ENCODE assay signal across 8 cellular contexts in the genomic region with DNA sequence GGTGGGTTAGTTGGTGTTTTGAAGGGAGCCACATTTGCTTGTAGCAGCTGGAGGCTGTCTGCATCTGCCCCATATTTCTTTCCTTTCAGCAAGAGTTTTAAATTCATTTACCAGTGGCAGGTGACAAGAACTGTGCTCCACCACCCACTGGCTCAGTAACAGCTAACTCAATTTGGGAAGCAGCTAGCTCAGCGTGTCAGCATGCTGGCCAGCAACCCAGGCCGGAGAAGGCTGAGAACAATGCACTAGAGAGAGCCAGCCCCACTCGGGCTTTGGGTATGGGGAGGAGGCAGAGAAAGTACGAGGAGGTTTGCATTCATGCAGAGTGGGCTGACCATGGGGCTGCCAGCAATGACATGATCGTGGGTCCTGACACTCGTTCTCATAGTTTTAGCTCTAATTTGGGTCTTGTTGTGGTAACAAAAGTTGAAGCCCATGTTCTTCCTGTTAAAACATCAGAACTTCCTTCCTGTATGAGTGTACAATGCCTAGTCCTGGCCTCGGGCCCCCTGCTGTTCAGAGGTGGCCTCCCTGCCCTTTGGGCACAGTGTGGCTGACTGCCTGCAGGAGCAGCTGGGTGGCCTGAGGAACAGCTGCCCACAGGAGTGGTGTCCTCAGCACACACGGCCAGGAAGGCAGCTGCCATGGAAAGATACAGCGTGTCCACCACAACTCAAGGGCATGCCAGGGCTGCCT. TPM values are rescaled to one million over a fixed set of nuclear protein-coding genes. Genes with fewer than 3 reads are reported as not detected.
A peak's percentile ranks its signal among the peaks of the same experiment; 100 is the strongest.
DNase-seq lines count a peak whose midpoint lies in the region; ATAC-seq, FAIRE-seq and TF ChIP-seq lines count a peak whose summit lies in the region.

No MANE protein-coding gene starts in this region.

- DNase-seq in AG10803 (ENCODE audit: low read depth) (no peak), NCI-H146 (lab: John Stamatoyannopoulos, UW) (peak; percentile 81), GM12878 (ENCODE audit: low read depth, low spot score) (no peak), hepatocyte (ENCODE audit: low spot score) (no peak), H4 (ENCODE audit: low spot score) (no peak)

- BruUV-seq in GM12878 (replicated peaks; lab: Mats Ljungman, UMichigan) = no TSS peak

- H3K4me1 ChIP-seq in GM12878 (ENCODE audit: control insufficient read depth, insufficient read depth, low read length) (peaks cover 52% of the 10 kb centered on the region), mucosa of rectum (ENCODE audit: control insufficient read depth in 2 of 2, insufficient read depth in 2 of 2, low read length in 2 of 2) (peaks cover 8 to 18% of the 10 kb centered on the region in 2 donors), hepatocyte (ENCODE audit: insufficient read depth) (peaks cover 1% of the 10 kb centered on the region)

- H4K20me1 ChIP-seq in GM12878 (ENCODE audit: control insufficient read depth, insufficient read depth) = no peaks in the 10 kb centered on the region
- peaks cover 12% of the 10 kb centered on the region for H4K20me1 ChIP-seq in hepatocyte (ENCODE audit: insufficient read depth, poor library complexity, severe bottlenecking)

- TF ChIP-seq POLR2A in GM12878 (IDR thresholded peaks at IDR 0.05; ENCODE audit: low read depth, low read length) = 0 out of 2 replicates have a peak, but pooled peaks have one; percentile 16

- no peak for TF ChIP-seq EP300 in GM12878 (IDR thresholded peaks at IDR 0.05; ENCODE audit: borderline replicate concordance in 1 of 2, control insufficient read depth in 1 of 2, low read depth in 2 of 2, low read length in 2 of 2)

- H3K9me3 ChIP-seq in GM12878 (replicated peaks; ENCODE audit: control insufficient read depth, insufficient read depth, low read length) = peaks cover 8% of the 10 kb centered on the region
- no peaks in the 10 kb centered on the region for H3K9me3 ChIP-seq in mucosa of rectum (ENCODE audit: control insufficient read depth in 2 of 2, low read length in 2 of 2)
- no peaks in the 10 kb centered on the region for H3K9me3 ChIP-seq in hepatocyte (ENCODE audit: low read depth)

- intact Hi-C loops in GM12878 (cut with micrococcal nuclease; ENCODE audit: unreplicated experiment) = no loop called here

- POLR2A ChIA-PET in GM12878 (lab: Charles Lee) = interaction anchor here (0.6 to 2.7 kb wide), 6 partner anchors 12 to 796 kb away, joined by 3 to 12 read pairs (median 4); no protein-coding TSS in a partner anchor

- TF ChIP-seq CTCF in AG10803 (conservative IDR thresholded peaks at IDR 0.05; ENCODE audit: low read length) (0 out of 2 replicates have a peak, but pooled peaks have one; percentile 4), GM12878 (IDR thresholded peaks at IDR 0.05 in 2 of 3, conservative IDR thresholded peaks at IDR 0.05 in 1 of 3; ENCODE audit: control insufficient read depth in 2 of 3, extremely low read depth in 1 of 3, insufficient read depth in 1 of 3, low read depth in 3 of 3, low read length in 3 of 3) (peak in 1 of 3 experiments; percentile 24; a peak in 2 of 6 replicates), hepatocyte (IDR thresholded peaks at IDR 0.05; ENCODE audit: poor library complexity) (no peak)

- H3K36me3 ChIP-seq in GM12878 (ENCODE audit: control insufficient read depth in 2 of 2, insufficient read depth in 2 of 2, low read length in 1 of 2) (peaks cover 26 to 37% of the 10 kb centered on the region in 2 experiments), mucosa of rectum (ENCODE audit: control insufficient read depth in 2 of 2, insufficient read depth in 2 of 2, low read length in 2 of 2) (peaks cover 9 to 13% of the 10 kb centered on the region in 2 donors), hepatocyte (replicated peaks; ENCODE audit: insufficient read depth, low read depth) (no peaks in the 10 kb centered on the region)

- H2AFZ ChIP-seq in GM12878 (ENCODE audit: control insufficient read depth, low read depth, low read length) = no peak overlapping the region
- no peak overlapping the region for H2AFZ ChIP-seq in hepatocyte

- SMC1A ChIA-PET in GM12878 (lab: Charles Lee; ENCODE audit: uncharacterized antibody, unreplicated experiment) = interaction anchor here (0.6 to 3.1 kb wide), 22 partner anchors 9 to 233 kb away, joined by 3 to 22 read pairs (median 4); no protein-coding TSS in a partner anchor

- H3K79me2 ChIP-seq in GM12878 (ENCODE audit: control insufficient read depth, insufficient read depth, low read length) (peaks cover 97% of the 10 kb centered on the region), hepatocyte (peaks cover 59% of the 10 kb centered on the region)

- in situ Hi-C loops in GM12878 (cut with MboI) = no loop called here

- TF ChIP-seq RAD21 in GM12878 (IDR thresholded peaks at IDR 0.05; ENCODE audit: insufficient read depth, low read depth, low read length) = 0 out of 2 replicates have a peak, but pooled peaks have one; percentile 20

- FAIRE-seq in GM12878 (lab: Jason Lieb, UNC) = no peak

- CTCF ChIA-PET in GM12878 (lab: Yijun Ruan, JAX) = interaction anchor here (0.5 to 1.6 kb wide), 6 partner anchors 22 to 332 kb away, joined by 3 to 5 read pairs (median 4); no protein-coding TSS in a partner anchor

- ATAC-seq in GM12878 (no peak), GM21786 (IDR thresholded peaks at IDR 0.05; ENCODE audit: unreplicated experiment) (no peak), GM19395 (IDR thresholded peaks at IDR 0.05; ENCODE audit: unreplicated experiment) (no peak)

- WGBS in GM12878 (ENCODE audit: insufficient coverage, insufficient replicate concordance, low lambda C conversion rate, missing lambda C conversion rate) = 8% methylated on average over 9 of the region's 9 CpGs
- WGBS in hepatocyte (ENCODE audit: low lambda C conversion rate, missing lambda C conversion rate) = 92% methylated on average over 9 of the region's 9 CpGs

- RAD21 ChIA-PET in GM12878 (lab: Charles Lee; ENCODE audit: unreplicated experiment) = interaction anchor here (0.9 to 4.4 kb wide), 6 partner anchors 12 to 233 kb away, joined by 3 to 18 read pairs (median 4); no protein-coding TSS in a partner anchor

- H3K9ac ChIP-seq in GM12878 (ENCODE audit: control insufficient read depth, insufficient read depth, low read length) = peak overlapping the region; percentile 32
- no peak overlapping the region for H3K9ac ChIP-seq in mucosa of rectum (ENCODE audit: low read depth in 1 of 2, low read length in 2 of 2)

- H3K27me3 ChIP-seq in GM12878 (replicated peaks in 1 of 2; ENCODE audit: control insufficient read depth in 2 of 2, insufficient read depth in 2 of 2, low read length in 1 of 2) = no peaks in the 10 kb centered on the region
- no peaks in the 10 kb centered on the region for H3K27me3 ChIP-seq in mucosa of rectum (ENCODE audit: control insufficient read depth in 2 of 2, insufficient read depth in 2 of 2, low read length in 2 of 2)
- no peaks in the 10 kb centered on the region for H3K27me3 ChIP-seq in hepatocyte

- H3K9me2 ChIP-seq in hepatocyte (replicated peaks; ENCODE audit: insufficient read depth) = no peaks in the 10 kb centered on the region

- H3K4me3 ChIP-seq in AG10803 (ENCODE audit: low read length) (no peak overlapping the region), GM12878 (no peak overlapping the region), mucosa of rectum (ENCODE audit: low read length in 2 of 2) (no peak overlapping the region), hepatocyte (no peak overlapping the region)

- peak overlapping the region; percentile 64 for H3K27ac ChIP-seq in GM12878 (ENCODE audit: control insufficient read depth, insufficient read depth)
- peak overlapping the region; percentile 52 to 69 for H3K27ac ChIP-seq in mucosa of rectum (ENCODE audit: low read depth in 2 of 2, low read length in 2 of 2)
- H3K27ac ChIP-seq in hepatocyte = no peak overlapping the region

- H3K4me2 ChIP-seq in GM12878 (ENCODE audit: control insufficient read depth, insufficient read depth) (peak overlapping the region; percentile 56), hepatocyte (no peak overlapping the region)

TF ChIP-seq in GM12878, 131 proteins besides CTCF, POLR2A, EP300 and RAD21 (continues in another document):
- no peak for TF ChIP-seq TBL1XR1 (IDR thresholded peaks at IDR 0.05; ENCODE audit: low read depth, low read length)
- TF ChIP-seq, protein P1, sequence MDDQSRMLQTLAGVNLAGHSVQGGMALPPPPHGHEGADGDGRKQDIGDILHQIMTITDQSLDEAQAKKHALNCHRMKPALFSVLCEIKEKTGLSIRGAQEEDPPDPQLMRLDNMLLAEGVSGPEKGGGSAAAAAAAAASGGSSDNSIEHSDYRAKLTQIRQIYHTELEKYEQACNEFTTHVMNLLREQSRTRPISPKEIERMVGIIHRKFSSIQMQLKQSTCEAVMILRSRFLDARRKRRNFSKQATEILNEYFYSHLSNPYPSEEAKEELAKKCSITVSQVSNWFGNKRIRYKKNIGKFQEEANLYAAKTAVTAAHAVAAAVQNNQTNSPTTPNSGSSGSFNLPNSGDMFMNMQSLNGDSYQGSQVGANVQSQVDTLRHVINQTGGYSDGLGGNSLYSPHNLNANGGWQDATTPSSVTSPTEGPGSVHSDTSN (IDR thresholded peaks at IDR 0.05; ENCODE audit: insufficient replicate concordance, low read depth, low read length) = no peak
- TF ChIP-seq SMC3 (IDR thresholded peaks at IDR 0.05; ENCODE audit: borderline replicate concordance, low read length) = peak; percentile 20; the same call in 1 of the 2 replicates

RNA-seq across cellular contexts. Expression of gene CDC42EP3, which starts 23.0 kb away (rescaled TPM):
- total RNA-seq in GM12878 (2013; cell fraction: nucleolus; rRNA removed) = 36.3 and 37.4 TPM in 2 replicates
- total RNA-seq in GM12878 (2014; rRNA removed) (36.2 and 36.9 TPM in 2 replicates), GM12878 (2014; rRNA removed; fragmentation: Illumina TruSeq; extraction: Trizol) (44.6 and 46.5 TPM in 2 replicates), GM12878 (2021) (63.1 and 67.6 TPM in 2 replicates), hepatocyte (19.3 and 26.4 TPM in 2 replicates)
- 8.8 TPM for polyA plus RNA-seq in GM12878 (2011; ENCODE audit: low read depth)
- polyA plus RNA-seq in GM12878 (2011; rRNA removed) (47.3 and 47.4 TPM in 2 replicates), GM12878 (2014; fragmentation: Illumina TruSeq; extraction: Trizol) (86.9 and 109 TPM in 2 replicates), GM12878 (2014; fragmentation: Nextera tagmentation; extraction: Ambion mirVana) (10 to 100 TPM; 11.8 to 16.1 TPM), GM12878 (2014; rRNA removed) (59.1 and 61.4 TPM in 2 replicates), GM12878 (2016; fragmentation: Nextera tagmentation; extraction: Ambion mirVana) (10 to 100 TPM; 58.4 to 66.1 TPM), hepatocyte (31.7 and 33.0 TPM in 2 replicates)
- 51.0 and 62.8 TPM in 2 replicates for polyA plus RNA-seq in GM12878 (2011; cell fraction: cytosol; rRNA removed)
- polyA plus RNA-seq in GM12878 (2011; cell fraction: nucleus; rRNA removed) = 33.6 and 47.7 TPM in 2 replicates
- 13.6 and 28.5 TPM in 2 replicates for polyA plus RNA-seq in GM12878 (2012)
- polyA minus RNA-seq in GM12878 (2011; rRNA and poly(A)+ RNA removed) = 32.6 and 52.1 TPM in 2 replicates
- 18.0 and 24.0 TPM in 2 replicates for polyA minus RNA-seq in GM12878 (2011; cell fraction: cytosol; rRNA and poly(A)+ RNA removed)
- polyA minus RNA-seq in GM12878 (2011; cell fraction: nucleus; rRNA and poly(A)+ RNA removed) = 19.7 and 24.1 TPM in 2 replicates
- total RNA-seq in H4 (2014; rRNA removed; shearing (Covaris generic)) = 4.1 and 8.5 TPM in 2 replicates
